1 cellular context compared by ENCODE assay signal in genomic region chr4:53168237-53168636, GRCh38.
TF ChIP-seq lines count a peak whose summit lies in the region.

No MANE protein-coding gene starts in this region.

TF ChIP-seq in K562, 482 proteins besides CTCF, POLR2A, EP300 and RAD21 (continued from another document):
- TF ChIP-seq PRDM10 (IDR thresholded peaks at IDR 0.05; ENCODE audit: partially characterized antibody) (peak; percentile 80), RFX7 (CRISPR knock-in tag; IDR thresholded peaks at IDR 0.05) (no peak), JUN (IDR thresholded peaks at IDR 0.05; ENCODE audit: borderline replicate concordance, low read depth, low read length) (0 out of 2 replicates have a peak, but pooled peaks have one; percentile 15), JUN (CRISPR knock-in tag; IDR thresholded peaks at IDR 0.05; ENCODE audit: borderline replicate concordance) (no peak), FOXJ3 (CRISPR knock-in tag; IDR thresholded peaks at IDR 0.05) (no peak), EP400 (IDR thresholded peaks at IDR 0.05) (no peak), DPF2 (IDR thresholded peaks at IDR 0.05) (peak; percentile 63; the same call in 1 of the 2 replicates), SMARCA4 (IDR thresholded peaks at IDR 0.05) (peak; percentile 46; the same call in 1 of the 2 replicates), ZNF316 (IDR thresholded peaks at IDR 0.05) (peak; percentile 54; the same call in 1 of the 2 replicates), ERF (CRISPR knock-in tag; IDR thresholded peaks at IDR 0.05) (no peak), NFE2 (IDR thresholded peaks at IDR 0.05; ENCODE audit: low read depth) (peak; percentile 83), SMARCE1 (IDR thresholded peaks at IDR 0.05) (peak; percentile 61; the same call in 1 of the 2 replicates), HDAC6 (IDR thresholded peaks at IDR 0.05; ENCODE audit: low read depth, low read length) (no peak), JUND (IDR thresholded peaks at IDR 0.05; ENCODE audit: borderline replicate concordance, low read depth, low read length) (peak; percentile 82), JUND (tag; IDR thresholded peaks at IDR 0.05; ENCODE audit: borderline replicate concordance, low read depth, low read length) (peak; percentile 52; the same call in 1 of the 3 replicates), FOSL1 (tag; conservative IDR thresholded peaks at IDR 0.05) (peak; percentile 78), TAF7 (tag; IDR thresholded peaks at IDR 0.05) (no peak), MAFG (tag; conservative IDR thresholded peaks at IDR 0.05) (peak; percentile 74), KLF1 (tag; IDR thresholded peaks at IDR 0.05) (no peak), HMGN3 (IDR thresholded peaks at IDR 0.05; ENCODE audit: borderline replicate concordance, extremely low read depth, insufficient read length, low read depth, low read length) (no peak), ZEB2 (IDR thresholded peaks at IDR 0.05) (no peak), ATF3 (IDR thresholded peaks at IDR 0.05) (peak; percentile 50; the same call in 1 of the 2 replicates), ATF3 (CRISPR knock-in tag; conservative IDR thresholded peaks at IDR 0.05) (no peak), C11orf30 (IDR thresholded peaks at IDR 0.05; ENCODE audit: low read depth) (peak; percentile 84)
